8 cellular contexts compared by ENCODE assay signal in the genomic region with DNA sequence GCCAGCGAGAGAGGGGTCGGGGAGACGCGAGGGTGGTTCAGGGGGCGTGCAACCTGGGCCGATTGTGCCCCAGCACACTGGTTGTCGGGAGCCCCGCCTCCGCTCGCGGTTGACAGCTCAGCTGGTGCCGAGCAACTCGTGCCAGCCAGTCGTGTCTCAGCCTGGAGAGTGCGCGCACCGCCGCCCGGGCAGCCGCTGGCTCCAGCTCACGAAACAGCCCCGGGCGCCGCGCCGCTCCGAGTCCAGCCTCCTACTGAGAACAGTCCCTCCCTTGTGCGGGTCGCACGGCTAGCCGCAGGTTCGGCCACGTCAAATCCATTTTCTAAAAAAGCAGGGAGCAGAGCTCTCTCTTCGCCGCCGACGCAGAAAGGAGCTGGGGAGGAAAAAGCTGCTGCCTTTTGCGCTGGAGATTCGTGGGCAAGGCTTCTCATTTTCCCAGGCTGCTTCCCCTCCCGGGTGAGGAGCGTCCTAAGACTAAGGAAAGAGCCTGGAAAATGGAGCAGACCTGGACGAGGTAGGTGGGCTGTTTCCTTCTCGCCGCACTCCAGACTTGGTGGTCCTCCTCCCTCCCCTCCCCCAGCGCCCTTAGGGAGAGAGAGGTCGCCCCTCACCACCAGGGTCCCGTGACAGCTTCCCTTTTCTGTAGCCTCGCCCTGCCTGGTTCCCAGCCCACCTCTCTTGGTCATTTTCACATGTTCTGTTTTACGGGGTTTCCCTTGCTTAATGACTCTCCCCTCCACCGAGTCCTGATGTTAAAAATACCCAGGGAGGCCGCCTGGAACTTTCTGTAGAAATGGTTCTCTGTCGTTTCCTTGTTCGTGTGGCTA. TPM values are rescaled to one million over a fixed set of nuclear protein-coding genes. Genes with fewer than 3 reads are reported as not detected.
DNase-seq lines count a peak whose midpoint lies in the region; ATAC-seq and TF ChIP-seq lines count a peak whose summit lies in the region.
"Not testable (repeated sequence)": the region's sequence is repeated elsewhere in the genome, so short reads cannot be mapped to it uniquely, and the experiment has no call there.

No MANE protein-coding gene starts in this region.

- not testable (repeated sequence) for H3K27ac ChIP-seq in CD8-positive, alpha-beta T cell (ENCODE audit: low read depth, low read length); IMR-90 (ENCODE audit: insufficient read depth, low read length); naive thymus-derived CD4-positive, alpha-beta T cell (ENCODE audit: low read depth, low read length)
- H3K27ac ChIP-seq in GM23248 (peak overlapping the region; percentile 49; the same call in 1 of the 2 replicates), coronary artery (peak overlapping the region in 1 of 2 donors; percentile 77)

- H2BK20ac ChIP-seq in IMR-90 (ENCODE audit: low read depth, low read length), result not testable (repeated sequence)

- H3K4me1 Mint-ChIP-seq in CD8-positive, alpha-beta T cell (ENCODE audit: low read depth); activated CD8-positive, alpha-beta memory T cell treated with anti-CD3 and anti-CD28 coated beads, Interleukin-2, amount 10 ng/mL, durations not matched to agents 7 days and 5 days; naive thymus-derived CD4-positive, alpha-beta T cell; stimulated activated naive CD8-positive, alpha-beta T cell treated with anti-CD3 and anti-CD28 coated beads, Interleukin-15, amount 100 ng/mL, for 72 hours: not testable (repeated sequence)

- intact Hi-C loops in CD8-positive, alpha-beta T cell (cut with DNase I, micrococcal nuclease); IMR-90 (cut with micrococcal nuclease); left cardiac atrium (cut with DNase I); naive thymus-derived CD4-positive, alpha-beta T cell (cut with micrococcal nuclease): not testable (repeated sequence)

- H3K14ac ChIP-seq in IMR-90 (replicated peaks; ENCODE audit: low read depth, low read length), result not testable (repeated sequence)

- not testable (repeated sequence) for H3K23ac ChIP-seq in IMR-90 (ENCODE audit: low read depth, low read length)

- H3K18ac ChIP-seq in IMR-90 (ENCODE audit: low read depth, low read length), result not testable (repeated sequence)

- H2BK120ac ChIP-seq in IMR-90 (ENCODE audit: low read depth, low read length), result not testable (repeated sequence)

- H3K9ac ChIP-seq in GM23248, result peak overlapping the region; percentile 73
- not testable (repeated sequence) for H3K9ac ChIP-seq in IMR-90 (ENCODE audit: low read depth, low read length)

- not testable (repeated sequence) for TF ChIP-seq RAD21 in IMR-90 (IDR thresholded peaks at IDR 0.05; ENCODE audit: low read length)

- not testable (repeated sequence) for H3K27me3 ChIP-seq in CD8-positive, alpha-beta T cell (ENCODE audit: insufficient read depth, low read length); GM23248 (replicated peaks; ENCODE audit: insufficient read depth); IMR-90 (ENCODE audit: control insufficient read depth, insufficient read depth, low read length); naive thymus-derived CD4-positive, alpha-beta T cell (ENCODE audit: control insufficient read depth in 2 of 2, insufficient read depth in 2 of 2, low read length in 2 of 2)

- not testable (repeated sequence) for H3K79me1 ChIP-seq in IMR-90 (ENCODE audit: low read depth in 1 of 2, low read length in 2 of 2)

- not testable (repeated sequence) for H3K9me1 ChIP-seq in IMR-90 (ENCODE audit: insufficient read depth, low read length)

- BruUV-seq in IMR-90 (replicated peaks; lab: Mats Ljungman, UMichigan), result not testable (repeated sequence)

- not testable (repeated sequence) for H4K5ac ChIP-seq in IMR-90 (ENCODE audit: low read depth, low read length)

- H2AK9ac ChIP-seq in IMR-90 (replicated peaks; ENCODE audit: low read depth, low read length, poor library complexity), result not testable (repeated sequence)

- in situ Hi-C loops in GM23248 (cut with MboI); IMR-90 (cut with MboI; ENCODE audit: low sequenced_read_pairs): not testable (repeated sequence)

- POLR2A ChIA-PET in CD8-positive, alpha-beta T cell (lab: Charles Lee); IMR-90 (lab: Charles Lee; ENCODE audit: unreplicated experiment); naive thymus-derived CD4-positive, alpha-beta T cell (lab: Charles Lee): not testable (repeated sequence)

- H2BK15ac ChIP-seq in IMR-90 (ENCODE audit: low read depth, low read length), result not testable (repeated sequence)

- H3K9me3 Mint-ChIP-seq in CD8-positive, alpha-beta T cell; activated CD8-positive, alpha-beta memory T cell treated with anti-CD3 and anti-CD28 coated beads, Interleukin-2, amount 10 ng/mL, durations not matched to agents 7 days and 5 days (ENCODE audit: low read depth); naive thymus-derived CD4-positive, alpha-beta T cell; stimulated activated naive CD8-positive, alpha-beta T cell treated with anti-CD3 and anti-CD28 coated beads, Interleukin-15, amount 100 ng/mL, for 72 hours: not testable (repeated sequence)

- ATAC-seq in CD8-positive, alpha-beta T cell, result peak; percentile 98
- ATAC-seq in IMR-90 (ENCODE audit: low read depth) (peak; percentile 97), left cardiac atrium (peak; percentile 99)
- ATAC-seq in activated CD8-positive, alpha-beta memory T cell treated with anti-CD3 and anti-CD28 coated beads, Interleukin-2, amount 10 ng/mL, durations not matched to agents 7 days and 5 days, result peak; percentile 98
- ATAC-seq in naive thymus-derived CD4-positive, alpha-beta T cell, result peak; percentile 98
- ATAC-seq in stimulated activated naive CD8-positive, alpha-beta T cell treated with anti-CD3 and anti-CD28 coated beads, Interleukin-15, amount 100 ng/mL, for 72 hours, result peak; percentile 97

- H3K4ac ChIP-seq in IMR-90 (ENCODE audit: low read depth, low read length), result not testable (repeated sequence)

- not testable (repeated sequence) for H2AK5ac ChIP-seq in IMR-90 (ENCODE audit: low read depth, low read length)

- CTCF ChIA-PET in CD8-positive, alpha-beta T cell (lab: Charles Lee); IMR-90 (lab: Yijun Ruan, JAX); activated CD8-positive, alpha-beta memory T cell treated with anti-CD3 and anti-CD28 coated beads, Interleukin-2, amount 10 ng/mL, durations not matched to agents 7 days and 5 days (lab: Charles Lee); naive thymus-derived CD4-positive, alpha-beta T cell (lab: Charles Lee): not testable (repeated sequence)

- not testable (repeated sequence) for H3K9me3 ChIP-seq in CD8-positive, alpha-beta T cell (ENCODE audit: low read length); GM23248 (ENCODE audit: low read depth); IMR-90 (ENCODE audit: control insufficient read depth, insufficient read depth, low read length); naive thymus-derived CD4-positive, alpha-beta T cell (ENCODE audit: control insufficient read depth in 2 of 3, low read length in 3 of 3)

- not testable (repeated sequence) for H3K9me2 ChIP-seq in GM23248 (ENCODE audit: insufficient read depth)

- not testable (repeated sequence) for H3K4me1 ChIP-seq in CD8-positive, alpha-beta T cell (ENCODE audit: insufficient read depth, low read length); GM23248 (ENCODE audit: insufficient read depth); IMR-90 (ENCODE audit: control insufficient read depth, insufficient read depth, low read length); naive thymus-derived CD4-positive, alpha-beta T cell (ENCODE audit: control insufficient read depth in 2 of 2, insufficient read depth in 2 of 2, low read length in 2 of 2)

- WGBS in GM23248 (ENCODE audit: low coverage in 1 of 2, low lambda C conversion rate in 2 of 2, missing lambda C conversion rate in 2 of 2), 2 experiments, result 0 to 1% methylated on average over 18 to 24 of the region's 53 CpGs
- no CpG with 5 or more reads among the region's 53 CpGs for WGBS in IMR-90 (ENCODE audit: extremely low coverage in 2 of 2, insufficient read length in 1 of 2), 2 experiments

- H3K27ac Mint-ChIP-seq in CD8-positive, alpha-beta T cell; activated CD8-positive, alpha-beta memory T cell treated with anti-CD3 and anti-CD28 coated beads, Interleukin-2, amount 10 ng/mL, durations not matched to agents 7 days and 5 days; naive thymus-derived CD4-positive, alpha-beta T cell; stimulated activated naive CD8-positive, alpha-beta T cell treated with anti-CD3 and anti-CD28 coated beads, Interleukin-15, amount 100 ng/mL, for 72 hours: not testable (repeated sequence)

- not testable (repeated sequence) for H3K4me2 ChIP-seq in GM23248 (ENCODE audit: unreplicated experiment); IMR-90 (ENCODE audit: low read depth, low read length)

- not testable (repeated sequence) for H3K79me2 ChIP-seq in GM23248 (ENCODE audit: insufficient read depth)

- not testable (repeated sequence) for H3K36me3 Mint-ChIP-seq in CD8-positive, alpha-beta T cell; activated CD8-positive, alpha-beta memory T cell treated with anti-CD3 and anti-CD28 coated beads, Interleukin-2, amount 10 ng/mL, durations not matched to agents 7 days and 5 days; naive thymus-derived CD4-positive, alpha-beta T cell

- dilution Hi-C loops in IMR-90 (cut with HindIII; ENCODE audit: low sequenced_read_pairs, unreplicated experiment), result not testable (repeated sequence)

- H3K27me3 Mint-ChIP-seq in CD8-positive, alpha-beta T cell (ENCODE audit: low read depth); activated CD8-positive, alpha-beta memory T cell treated with anti-CD3 and anti-CD28 coated beads, Interleukin-2, amount 10 ng/mL, durations not matched to agents 7 days and 5 days; naive thymus-derived CD4-positive, alpha-beta T cell; stimulated activated naive CD8-positive, alpha-beta T cell treated with anti-CD3 and anti-CD28 coated beads, Interleukin-15, amount 100 ng/mL, for 72 hours: not testable (repeated sequence)

- not testable (repeated sequence) for H4K8ac ChIP-seq in IMR-90 (ENCODE audit: low read depth in 2 of 2, low read length in 2 of 2)

- H3K4me3 Mint-ChIP-seq in CD8-positive, alpha-beta T cell; activated CD8-positive, alpha-beta memory T cell treated with anti-CD3 and anti-CD28 coated beads, Interleukin-2, amount 10 ng/mL, durations not matched to agents 7 days and 5 days; naive thymus-derived CD4-positive, alpha-beta T cell; stimulated activated naive CD8-positive, alpha-beta T cell treated with anti-CD3 and anti-CD28 coated beads, Interleukin-15, amount 100 ng/mL, for 72 hours: not testable (repeated sequence)

- not testable (repeated sequence) for H3K36me3 ChIP-seq in CD8-positive, alpha-beta T cell (ENCODE audit: insufficient read depth, low read length); GM23248 (ENCODE audit: low read depth); IMR-90 (ENCODE audit: control insufficient read depth, insufficient read depth, low read length); naive thymus-derived CD4-positive, alpha-beta T cell (ENCODE audit: control insufficient read depth in 2 of 3, insufficient read depth in 3 of 3, low read length in 3 of 3)

- H2AFZ ChIP-seq in GM23248; IMR-90 (replicated peaks; ENCODE audit: low read length, poor library complexity): not testable (repeated sequence)

- TF ChIP-seq CTCF in CD8-positive, alpha-beta T cell (IDR thresholded peaks at IDR 0.05); IMR-90 (conservative IDR thresholded peaks at IDR 0.05; ENCODE audit: low read depth, low read length); coronary artery (IDR thresholded peaks at IDR 0.05): not testable (repeated sequence)

- not testable (repeated sequence) for TF ChIP-seq POLR2A in IMR-90 (IDR thresholded peaks at IDR 0.05; ENCODE audit: low read depth, low read length)

- not testable (repeated sequence) for H2BK5ac ChIP-seq in IMR-90 (ENCODE audit: low read depth, low read length, poor library complexity, severe bottlenecking)

- not testable (repeated sequence) for H3F3A ChIP-seq in GM23248 (ENCODE audit: insufficient read depth)

- not testable (repeated sequence) for H3K4me3 ChIP-seq in CD8-positive, alpha-beta T cell (ENCODE audit: low read depth, low read length); IMR-90 (ENCODE audit: insufficient read depth, low read depth, low read length); naive thymus-derived CD4-positive, alpha-beta T cell (ENCODE audit: low read length)
- peak overlapping the region; percentile 59 for H3K4me3 ChIP-seq in GM23248
- peak overlapping the region; percentile 64 for H3K4me3 ChIP-seq in coronary artery

- not testable (repeated sequence) for H3K56ac ChIP-seq in IMR-90 (ENCODE audit: extremely low read depth, insufficient read depth, low read length)

- not testable (repeated sequence) for DNase-seq in CD8-positive, alpha-beta T cell; GM23248; IMR-90; activated CD8-positive, alpha-beta memory T cell treated with anti-CD3 and anti-CD28 coated beads, Interleukin-2, amount 10 ng/mL, durations not matched to agents 7 days and 5 days; coronary artery (ENCODE audit: low spot score); left cardiac atrium
- peak in 4 of 9 donors; percentile 0 to 21 (median 8) for DNase-seq in naive thymus-derived CD4-positive, alpha-beta T cell
- DNase-seq in stimulated activated naive CD8-positive, alpha-beta T cell treated with anti-CD3 and anti-CD28 coated beads, Interleukin-15, amount 100 ng/mL, for 72 hours, result peak in 1 of 2 donors; percentile 3

- H4K20me1 ChIP-seq in GM23248 (ENCODE audit: insufficient read depth); IMR-90 (ENCODE audit: insufficient read depth, low read length): not testable (repeated sequence)

- not testable (repeated sequence) for H4K91ac ChIP-seq in IMR-90 (ENCODE audit: insufficient read depth, low read depth, low read length)

RNA-seq across cellular contexts. Expression of gene SEC22B, which starts 56.7 kb away (rescaled TPM):
- total RNA-seq in CD8-positive, alpha-beta T cell, result 10 to 100 TPM; 22.0 to 23.4 TPM
- total RNA-seq in GM23248 (2014; rRNA removed; shearing (Covaris generic)), result 62.1 and 68.1 TPM in 2 replicates
- polyA plus RNA-seq in GM23248 (2016; fragmentation: Nextera tagmentation; extraction: Ambion mirVana), result 101 TPM in 2 replicates
- 57.4 and 78.9 TPM in 2 replicates for total RNA-seq in IMR-90 (2012; rRNA removed)
- 26.7 and 35.9 TPM in 2 replicates for polyA plus RNA-seq in IMR-90 (2012; rRNA removed)
- polyA plus RNA-seq in IMR-90 (2012; cell fraction: cytosol; rRNA removed), result 9.3 and 10.0 TPM in 2 replicates
- polyA plus RNA-seq in IMR-90 (2012; cell fraction: nucleus; rRNA removed; ENCODE audit: low replicate concordance), result 10.0 and 60.5 TPM in 2 replicates
- total RNA-seq in activated CD8-positive, alpha-beta memory T cell treated with anti-CD3 and anti-CD28 coated beads, Interleukin-2, amount 10 ng/mL, durations not matched to agents 7 days and 5 days, result 10 to 100 TPM; 18.5 to 23.8 TPM
- total RNA-seq in left cardiac atrium, result 10 to 100 TPM; 18.5 to 23.7 TPM
- total RNA-seq in naive thymus-derived CD4-positive, alpha-beta T cell, result 10 to 100 TPM; 28.1 to 49.6 (median 35.3) TPM
- polyA plus RNA-seq in naive thymus-derived CD4-positive, alpha-beta T cell, result 10 to 100 TPM; 17.2 to 22.1 TPM
